Comparison of ENCODE assay signal across 8 cellular contexts in the genomic region with DNA sequence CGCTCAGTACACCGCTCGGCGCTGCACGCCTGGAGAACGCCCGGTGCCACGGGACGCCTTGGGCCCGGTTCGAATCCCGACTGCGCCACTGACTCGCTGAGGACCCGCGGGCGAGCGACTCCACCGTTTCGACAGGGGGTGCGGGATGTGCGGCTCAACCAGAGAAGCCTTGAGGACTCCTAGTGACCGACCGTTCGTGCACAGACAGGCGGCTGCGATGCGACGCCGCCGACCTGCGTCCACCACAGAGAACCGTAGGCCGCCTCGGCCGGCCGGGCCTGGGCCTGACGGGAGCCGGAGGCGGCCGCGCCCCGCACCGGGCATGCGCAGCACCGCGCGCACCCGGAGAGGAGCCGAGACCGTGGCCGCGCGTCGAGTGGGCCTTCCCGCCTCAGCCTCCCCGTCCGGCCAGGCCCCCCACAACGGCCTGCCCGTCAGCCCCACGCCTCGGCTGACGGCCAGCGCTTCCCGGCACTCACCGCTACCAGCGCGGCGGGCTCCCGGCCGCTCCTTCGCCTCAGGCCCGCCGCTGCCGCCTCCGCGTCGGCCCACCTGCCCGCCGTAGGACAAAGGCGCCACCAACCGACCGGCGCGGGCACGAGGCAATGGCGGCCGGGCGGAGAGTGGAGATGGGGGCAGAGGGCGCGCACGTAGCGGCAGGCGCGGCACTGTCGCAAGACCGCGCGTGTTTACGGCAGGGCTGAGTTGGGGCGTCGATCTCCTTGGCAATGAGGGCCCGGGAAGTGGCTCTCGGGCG. TPM values are rescaled to one million over a fixed set of nuclear protein-coding genes. Genes with fewer than 3 reads are reported as not detected.
DNase-seq lines count a peak whose midpoint lies in the region; ATAC-seq, FAIRE-seq and TF ChIP-seq lines count a peak whose summit lies in the region.

TSS of gene NCOA5 (minus strand) at position 625 of the 757 bp plus-strand sequence. CDS start 10,538 bp downstream, outside the sequence.

- H3K4me1 ChIP-seq in BE2C = no peaks in the 10 kb centered on the region; the same call in none of the 2 replicates

- H3K27ac ChIP-seq in cingulate gyrus (ENCODE audit: low read depth, low read length) (peak within 1 kb of the TSS; percentile 97), layer of hippocampus (ENCODE audit: low read depth, low read length) (peak within 1 kb of the TSS; percentile 98)

- FAIRE-seq in GM19239 (lab: Jason Lieb, UNC) = peak; percentile 91

- ATAC-seq in HG03457 (IDR thresholded peaks at IDR 0.05; ENCODE audit: unreplicated experiment) = peak; percentile 62

- no peak for TF ChIP-seq CTCF in BE2C (IDR thresholded peaks at IDR 0.05; ENCODE audit: low read depth, low read length)

- peak within 1 kb of the TSS; percentile 79 for H3K4me3 ChIP-seq in BE2C (ENCODE audit: low read depth, low read length)

- DNase-seq in BE2C = peak; percentile 97
- peak; percentile 98 for DNase-seq in GM19239 (ENCODE audit: insufficient read length, low spot score)
- DNase-seq in NCI-H524 (lab: John Stamatoyannopoulos, UW) = peak; percentile 91 to 95
- peak; percentile 93 to 94 for DNase-seq in activated CD4-positive, alpha-beta T cell treated with anti-CD3 and anti-CD28 coated beads for 4 hours
- peak; percentile 88 to 90 for DNase-seq in stimulated activated CD4-positive, alpha-beta T cell treated with anti-CD3 and anti-CD28 coated beads, Interleukin-1b, Interleukin-23, amount 100 ng/mL, for 4 hours (ENCODE audit: low read depth in 2 of 2)

- H3K9me3 ChIP-seq in BE2C = no peaks in the 10 kb centered on the region

- H3K27me3 ChIP-seq in BE2C (no peaks in the 10 kb centered on the region), layer of hippocampus (ENCODE audit: control insufficient read depth, insufficient read depth, low read length) (no peaks in the 10 kb centered on the region)

- no peaks in the 10 kb centered on the region for H3K36me3 ChIP-seq in BE2C

RNA-seq across cellular contexts. Expression of gene NCOA5, which starts in this region (rescaled TPM):
- polyA plus RNA-seq in BE2C (2012; ENCODE audit: insufficient read depth, insufficient read length, low read depth) = 37.4 TPM

Comparison
In these comparisons a context has a peak if more than half of its experiments do, and no peak if none do; other contexts are left out.
1. Peak in every context shown above with its lines: DNase-seq, ATAC-seq, H3K4me3 ChIP-seq and H3K27ac ChIP-seq.